In the genomic region with DNA sequence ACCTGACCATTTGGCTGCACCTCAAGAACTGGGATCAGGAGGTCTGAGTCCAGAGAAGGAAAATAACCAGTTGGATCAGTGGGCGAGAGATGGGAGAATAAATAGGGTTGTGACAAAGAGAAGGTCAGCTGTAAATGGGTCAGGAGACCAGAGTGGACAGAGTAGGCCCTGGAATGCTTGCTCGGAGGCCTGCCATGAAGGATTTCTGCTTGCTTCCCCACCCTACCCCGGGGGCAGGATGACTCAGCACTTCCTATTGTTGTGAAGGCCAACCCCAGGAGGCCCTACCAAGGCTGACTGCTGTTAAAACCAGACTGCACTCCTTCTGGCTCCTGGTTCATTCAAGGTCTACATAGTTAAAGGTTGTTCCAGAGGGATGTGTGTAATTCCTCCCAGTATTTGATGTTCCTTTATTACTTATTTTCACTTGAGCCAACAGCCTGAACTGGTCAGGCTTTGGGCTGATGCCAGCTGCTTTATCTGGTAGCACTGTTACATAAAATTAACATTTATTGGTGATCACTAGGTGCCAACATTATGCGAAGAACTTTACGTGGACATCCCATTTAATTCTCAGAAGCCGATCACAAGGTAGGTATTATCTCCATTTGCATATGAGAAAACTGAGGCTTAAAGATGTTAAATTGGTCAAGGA, we compare ENCODE assay signal across 8 cellular contexts. TPM values are rescaled to one million over a fixed set of nuclear protein-coding genes. Genes with fewer than 3 reads are reported as not detected.
DNase-seq lines count a peak whose midpoint lies in the region; ATAC-seq and TF ChIP-seq lines count a peak whose summit lies in the region.

No MANE protein-coding gene starts in this region.

- no peak for TF ChIP-seq CTCF in Panc1 (IDR thresholded peaks at IDR 0.05)

- no peaks in the 10 kb centered on the region for H3K36me3 ChIP-seq in Panc1 (ENCODE audit: control insufficient read depth, insufficient read depth, low read length)

- H3K9me3 Mint-ChIP-seq in stimulated activated effector memory CD8-positive, alpha-beta T cell treated with anti-CD3 and anti-CD28 coated beads, Interleukin-12 subunit alpha, Interleukin-12 subunit beta, amount 100 ng/mL, for 72 hours = no peaks in the 10 kb centered on the region

- H3K4me3 Mint-ChIP-seq in stimulated activated effector memory CD8-positive, alpha-beta T cell treated with anti-CD3 and anti-CD28 coated beads, Interleukin-12 subunit alpha, Interleukin-12 subunit beta, amount 100 ng/mL, for 72 hours = no peak overlapping the region

- no TSS peak for BruUV-seq in Panc1 (replicated peaks; lab: Mats Ljungman, UMichigan)

- peaks cover 15% of the 10 kb centered on the region for H3K4me1 ChIP-seq in Panc1 (ENCODE audit: control insufficient read depth, insufficient read depth, low read length)

- H3K27ac Mint-ChIP-seq in stimulated activated effector memory CD8-positive, alpha-beta T cell treated with anti-CD3 and anti-CD28 coated beads, Interleukin-12 subunit alpha, Interleukin-12 subunit beta, amount 100 ng/mL, for 72 hours = no peak overlapping the region

- no peaks in the 10 kb centered on the region for H3K9me3 ChIP-seq in Panc1 (ENCODE audit: control insufficient read depth, insufficient read depth, low read depth, low read length)

- peaks cover 14% of the 10 kb centered on the region for H3K4me1 Mint-ChIP-seq in stimulated activated effector memory CD8-positive, alpha-beta T cell treated with anti-CD3 and anti-CD28 coated beads, Interleukin-12 subunit alpha, Interleukin-12 subunit beta, amount 100 ng/mL, for 72 hours

- H3K27me3 ChIP-seq in Panc1 (ENCODE audit: control insufficient read depth, insufficient read depth, low read length) = no peaks in the 10 kb centered on the region

- intact Hi-C loops in Panc1 (cut with micrococcal nuclease; ENCODE audit: unreplicated experiment) = no loop called here

- peak; percentile 55 for ATAC-seq in HG02981 (IDR thresholded peaks at IDR 0.05; ENCODE audit: unreplicated experiment)
- ATAC-seq in Panc1 = peak; percentile 86
- peak; percentile 51 for ATAC-seq in stimulated activated effector memory CD8-positive, alpha-beta T cell treated with anti-CD3 and anti-CD28 coated beads, Interleukin-12 subunit alpha, Interleukin-12 subunit beta, amount 100 ng/mL, for 72 hours

- H3K27ac ChIP-seq in Panc1 (ENCODE audit: low read length) (peak overlapping the region; percentile 18; the same call in 1 of the 2 replicates), caudate nucleus (ENCODE audit: low read depth, low read length) (peak overlapping the region; percentile 18)

- DNase-seq in NK-92 treated with Interleukin-12 subunit alpha and Interleukin-12 subunit beta, amount 100 ng/mL, for 24 hours (lab: John Stamatoyannopoulos, UW) = peak; percentile 79
- DNase-seq in NK-92 (lab: John Stamatoyannopoulos, UW; ENCODE audit: unreplicated experiment) (no peak), Panc1 (ENCODE audit: low read depth, low spot score) (no peak), caudate nucleus (lab: John Stamatoyannopoulos, UW) (peak in 31 of 61 donors; percentile 4 to 58 (median 14)), kidney tubule cell (ENCODE audit: low spot score) (peak; percentile 86), DMS114 treated with DMSO at 0.1 percent for 48 hours (lab: John Stamatoyannopoulos, UW; ENCODE audit: unreplicated experiment) (no peak)
- no peak for DNase-seq in stimulated activated effector memory CD8-positive, alpha-beta T cell treated with anti-CD3 and anti-CD28 coated beads, Interleukin-12 subunit alpha, Interleukin-12 subunit beta, amount 100 ng/mL, for 72 hours (ENCODE audit: low spot score in 2 of 2)

- POLR2A ChIA-PET in Panc1 (lab: Charles Lee) = no interaction called here

- H3K4me3 ChIP-seq in Panc1 (ENCODE audit: low read depth in 2 of 2, low read length in 2 of 2) = no peak overlapping the region

- H3K36me3 Mint-ChIP-seq in stimulated activated effector memory CD8-positive, alpha-beta T cell treated with anti-CD3 and anti-CD28 coated beads, Interleukin-12 subunit alpha, Interleukin-12 subunit beta, amount 100 ng/mL, for 72 hours = no peaks in the 10 kb centered on the region

- in situ Hi-C loops in Panc1 (cut with HindIII; ENCODE audit: low pct_unique_long_range_greater_than_20kb, low sequenced_read_pairs) = no loop called here

- CTCF ChIA-PET in Panc1 (lab: Charles Lee) = no interaction called here

RNA-seq across cellular contexts. Expression of gene IFRD1, which starts 27.3 kb away (rescaled TPM):
- 54.3 TPM for total RNA-seq in Panc1 (2021; ENCODE audit: unreplicated experiment)
- polyA plus RNA-seq in Panc1 (2012; ENCODE audit: insufficient read length) = 15.1 TPM

RNA-seq across cellular contexts. Expression of gene LSMEM1, which starts 57.8 kb away (rescaled TPM):
- 2.3 TPM for total RNA-seq in Panc1 (2021; ENCODE audit: unreplicated experiment)
- 0.63 TPM for polyA plus RNA-seq in Panc1 (2012; ENCODE audit: insufficient read length)

Comparison
In these comparisons a context has a peak if more than half of its experiments do, and no peak if none do; other contexts are left out.
1. DNase-seq: peak in NK-92 treated with Interleukin-12 subunit alpha and Interleukin-12 subunit beta, amount 100 ng/mL, for 24 hours (single experiment), caudate nucleus (31 of 61) and kidney tubule cell (single experiment); none in NK-92 (single experiment), Panc1 (single experiment), stimulated activated effector memory CD8-positive, alpha-beta T cell treated with anti-CD3 and anti-CD28 coated beads, Interleukin-12 subunit alpha, Interleukin-12 subunit beta, amount 100 ng/mL, for 72 hours (0 of 2) and DMS114 treated with DMSO at 0.1 percent for 48 hours (single experiment).
2. Peak in every context shown above with its lines, with median percentiles within 50 percentile points of each other: ATAC-seq.